Comparison of ENCODE assay signal across 9 cellular contexts in the genomic region with DNA sequence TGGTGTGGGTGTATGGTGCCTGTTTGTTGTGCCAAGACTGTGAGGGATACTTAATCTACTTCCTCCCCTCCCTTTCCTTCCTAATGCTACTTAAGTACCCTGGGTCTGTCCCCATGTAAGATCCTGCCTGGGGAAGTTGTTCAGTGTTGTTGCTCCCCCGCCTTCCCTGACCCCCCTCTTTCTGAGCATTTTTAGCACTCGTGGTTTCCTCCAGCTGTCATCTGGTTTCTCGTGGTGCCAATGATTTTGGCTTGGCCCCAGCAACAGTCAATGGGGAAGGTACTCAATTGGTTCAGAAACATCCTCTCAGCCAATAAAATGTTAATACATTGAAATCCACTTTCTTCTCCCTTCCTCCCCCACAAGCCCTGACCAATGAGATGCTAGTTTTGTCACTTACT. TPM values are rescaled to one million over a fixed set of nuclear protein-coding genes. Genes with fewer than 3 reads are reported as not detected.
DNase-seq lines count a peak whose midpoint lies in the region; ATAC-seq and TF ChIP-seq lines count a peak whose summit lies in the region.
"Had no signal": no experiment of that assay in that cellular context is flagged by ENCODE, and none has a peak within 500 bp of the region (broad histone marks: within the 10 kb centered on the region; RNA-seq: fewer than 3 reads in every experiment).

No MANE protein-coding gene starts in this region.

- H3K4me1 Mint-ChIP-seq in neural progenitor cell, result no peaks in the 10 kb centered on the region

- peak in 1 of 4 donors; percentile 25 for TF ChIP-seq POLR2A in esophagus squamous epithelium (IDR thresholded peaks at IDR 0.05)

- H3K27ac Mint-ChIP-seq in neural progenitor cell, result no peak overlapping the region

- H3K9me3 ChIP-seq in esophagus squamous epithelium (no peaks in the 10 kb centered on the region), neural progenitor cell (ENCODE audit: low read depth) (no peaks in the 10 kb centered on the region)

- H3K27me3 ChIP-seq in esophagus squamous epithelium, result no peaks in the 10 kb centered on the region
- H3K27me3 ChIP-seq in neural progenitor cell, result no peaks in the 10 kb centered on the region
- H3K27me3 ChIP-seq: cardiac muscle cell had no signal

- no peaks in the 10 kb centered on the region for H4K20me1 ChIP-seq in neural progenitor cell (ENCODE audit: low read depth)

- no peaks in the 10 kb centered on the region for H3K79me2 ChIP-seq in neural progenitor cell (ENCODE audit: low read depth)

- DNase-seq in NCI-H2171 (lab: John Stamatoyannopoulos, UW) (peak; percentile 81), esophagus squamous epithelium (lab: John Stamatoyannopoulos, UW) (peak; percentile 32), pulmonary artery endothelial cell (ENCODE audit: low read depth, low spot score) (peak; percentile 90), neural progenitor cell (ENCODE audit: low spot score) (no peak)
- DNase-seq in activated CD8-positive, alpha-beta memory T cell treated with anti-CD3 and anti-CD28 coated beads, Interleukin-2, amount 50 U/mL, for 1 hour (ENCODE audit: extremely low read depth), result peak; percentile 47

- H3K27ac ChIP-seq in esophagus squamous epithelium (peak overlapping the region; percentile 47 to 86 (median 76)), neural progenitor cell (no peak overlapping the region)
- H3K27ac ChIP-seq: cardiac muscle cell had no signal

- no peak overlapping the region for H3K9ac ChIP-seq in neural progenitor cell

- H3K36me3 Mint-ChIP-seq in neural progenitor cell, result no peaks in the 10 kb centered on the region

- H3K27me3 Mint-ChIP-seq in neural progenitor cell (ENCODE audit: insufficient read depth, low read depth), result peaks cover 16% of the 10 kb centered on the region

- no peaks in the 10 kb centered on the region for H3F3A ChIP-seq in neural progenitor cell (ENCODE audit: low read depth)

- no peaks in the 10 kb centered on the region for H3K36me3 ChIP-seq in esophagus squamous epithelium
- no peaks in the 10 kb centered on the region for H3K36me3 ChIP-seq in neural progenitor cell
- H3K36me3 ChIP-seq: cardiac muscle cell had no signal

- no peak overlapping the region for H2AFZ ChIP-seq in neural progenitor cell (replicated peaks)

- TF ChIP-seq CTCF in esophagus squamous epithelium (IDR thresholded peaks at IDR 0.05) (no peak), neural progenitor cell (IDR thresholded peaks at IDR 0.05) (no peak)

- no peak overlapping the region for H3K4me2 ChIP-seq in neural progenitor cell

- H3K4me1 ChIP-seq in esophagus squamous epithelium, result peaks cover 0 to 79% (median 27%) of the 10 kb centered on the region in 3 donors
- H3K4me1 ChIP-seq in neural progenitor cell, result no peaks in the 10 kb centered on the region

- intact Hi-C loops in esophagus squamous epithelium (cut with DNase I), result no loop called here

- ATAC-seq in GM18511 (IDR thresholded peaks at IDR 0.05; ENCODE audit: unreplicated experiment), result peak; percentile 75
- peak; percentile 66 for ATAC-seq in HG02763 (IDR thresholded peaks at IDR 0.05; ENCODE audit: unreplicated experiment)
- ATAC-seq in HG02970 (IDR thresholded peaks at IDR 0.05; ENCODE audit: low FRiP score, unreplicated experiment), result no peak

- WGBS in esophagus squamous epithelium, 2 donors, result 5 to 7% methylated on average over 3 of the region's 3 CpGs

- H3K9me3 Mint-ChIP-seq in neural progenitor cell, result no peaks in the 10 kb centered on the region

- H3K4me3 ChIP-seq in esophagus squamous epithelium (no peak overlapping the region), neural progenitor cell (no peak overlapping the region)
- H3K4me3 ChIP-seq: cardiac muscle cell had no signal

- no peak overlapping the region for H3K4me3 Mint-ChIP-seq in neural progenitor cell

RNA-seq across cellular contexts. Expression of gene B4GALT3, which starts 8.0 kb away (rescaled TPM):
- 10 to 100 TPM; 16.1 to 29.9 (median 18.1) TPM for total RNA-seq in esophagus squamous epithelium
- total RNA-seq in pulmonary artery endothelial cell, result 24.7 and 25.9 TPM in 2 replicates
- total RNA-seq in neural progenitor cell (ENCODE audit: low replicate concordance), result 9.5 and 36.5 TPM in 2 replicates

RNA-seq across cellular contexts. Expression of gene ADAMTS4, which starts 13.6 kb away (rescaled TPM):
- 1 to 10 TPM; 1.3 to 2.6 (median 1.8) TPM for total RNA-seq in esophagus squamous epithelium
- total RNA-seq in pulmonary artery endothelial cell, result 26.8 and 43.7 TPM in 2 replicates
- total RNA-seq in neural progenitor cell (ENCODE audit: low replicate concordance), result 1.3 and 5.4 TPM in 2 replicates

RNA-seq across cellular contexts. Expression of gene NDUFS2, which starts 16.9 kb away (rescaled TPM):
- total RNA-seq in esophagus squamous epithelium (100 to 1,000 TPM in 2 of 4 donors, 10 to 100 TPM in 2; 77.7 to 140 (median 93.7) TPM), pulmonary artery endothelial cell (200 and 232 TPM in 2 replicates), neural progenitor cell (ENCODE audit: low replicate concordance) (105 and 107 TPM in 2 replicates)

RNA-seq across cellular contexts. Expression of gene PPOX, which starts 19.1 kb away (rescaled TPM):
- total RNA-seq in esophagus squamous epithelium, result 10 to 100 TPM in 2 of 4 donors, 1 to 10 TPM in 2; 5.8 to 28.8 (median 11.7) TPM
- 16.0 and 19.1 TPM in 2 replicates for total RNA-seq in pulmonary artery endothelial cell
- 18.3 and 42.4 TPM in 2 replicates for total RNA-seq in neural progenitor cell (ENCODE audit: low replicate concordance)

RNA-seq across cellular contexts. Expression of gene USP21, which starts 26.0 kb away (rescaled TPM):
- 10 to 100 TPM; 12.1 to 20.4 (median 17.0) TPM for total RNA-seq in esophagus squamous epithelium
- 4.6 and 8.3 TPM in 2 replicates for total RNA-seq in pulmonary artery endothelial cell
- 6.7 and 19.0 TPM in 2 replicates for total RNA-seq in neural progenitor cell (ENCODE audit: low replicate concordance)
